ENCODE assay signal across 37 cellular contexts in the genomic region with DNA sequence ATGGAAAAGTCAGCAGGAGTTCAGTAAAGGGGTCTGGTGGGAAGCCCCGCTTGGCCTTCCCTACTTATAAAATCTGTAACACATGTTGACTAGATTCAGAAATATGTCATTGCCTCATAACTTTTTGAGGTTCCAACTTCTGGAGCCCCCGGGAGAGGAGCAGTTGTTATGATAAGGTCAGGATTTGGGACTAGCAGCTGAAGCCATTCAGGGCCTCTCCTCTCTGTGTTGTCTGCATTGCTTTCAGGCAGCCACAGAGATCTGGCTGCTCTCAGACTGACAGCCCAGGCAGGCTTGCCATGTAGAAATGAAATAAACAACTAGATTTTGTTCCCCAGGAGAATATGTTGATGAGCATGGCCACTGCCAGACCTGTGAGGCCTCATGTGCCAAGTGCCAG.
"Had no signal": no experiment of that assay in that cellular context is flagged by ENCODE, and none has a peak within 500 bp of the region (broad histone marks: within the 10 kb centered on the region; RNA-seq: fewer than 3 reads in every experiment).

No MANE protein-coding gene starts in this region.

- DNase-seq: activated CD4-positive, alpha-beta memory T cell treated with anti-CD3 and anti-CD28 coated beads, Interleukin-2, amount 10 ng/mL, durations not matched to agents 7 days and 5 days; activated CD4-positive, alpha-beta T cell treated with anti-CD3 and anti-CD28 coated beads for 1 hour; activated CD4-positive, alpha-beta T cell treated with anti-CD3 and anti-CD28 coated beads for 48 hours; activated CD4-positive, CD25-positive, alpha-beta regulatory T cell; activated CD8-positive, alpha-beta memory T cell treated with anti-CD3 and anti-CD28 coated beads for 24 hours; activated CD8-positive, alpha-beta memory T cell treated with anti-CD3 and anti-CD28 coated beads, Interleukin-2, amount 10 ng/mL, durations not matched to agents 7 days and 5 days; activated CD8-positive, alpha-beta memory T cell treated with anti-CD3 and anti-CD28 coated beads, Interleukin-2, amount 50 U/mL, for 48 hours; activated effector memory CD4-positive, alpha-beta T cell treated with Interleukin-2 at 50 U/mL for 16 hours; activated naive CD4-positive, alpha-beta T cell treated with anti-CD3 and anti-CD28 coated beads, Interleukin-2, amount 10 ng/mL, durations not matched to agents 7 days and 5 days; activated naive CD8-positive, alpha-beta T cell treated with anti-CD3 and anti-CD28 coated beads, Interleukin-2, amount 50 U/mL, for 24 hours; activated T-cell treated with anti-CD3 and anti-CD28 coated beads, Interleukin-2, amount 50 U/mL, for 48 hours; anterior cingulate cortex; brain microvascular endothelial cell; Karpas-422; KBM-7; MG63; NCI-H1048; NCI-H1105 treated with DMSO at 0.1 percent for 48 hours; NCI-H1436; NCI-H1694; NCI-H1930; NCI-H2081 treated with DMSO at 0.1 percent for 48 hours; NCI-H226; NCI-H446 treated with DMSO at 0.1 percent for 48 hours; NCI-H526; NCI-H748 treated with DMSO at 0.1 percent for 48 hours; NK-92 treated with Interleukin-12 subunit alpha and Interleukin-12 subunit beta, amount 100 ng/mL, for 24 hours; PC-3; Peyer's patch; RPMI8226; SW 1271; T-helper 1 cell; T-helper 2 cell; T-helper 9 cell; WERI-Rb-1 had no signal

- H3K4me1 ChIP-seq: Peyer's patch had no signal

- H3K27me3 ChIP-seq: brain microvascular endothelial cell, MG63, Peyer's patch had no signal

- H3K9me3 Mint-ChIP-seq: activated CD4-positive, alpha-beta memory T cell treated with anti-CD3 and anti-CD28 coated beads, Interleukin-2, amount 10 ng/mL, durations not matched to agents 7 days and 5 days; activated naive CD4-positive, alpha-beta T cell treated with anti-CD3 and anti-CD28 coated beads, Interleukin-2, amount 10 ng/mL, durations not matched to agents 7 days and 5 days; activated naive CD8-positive, alpha-beta T cell treated with anti-CD3 and anti-CD28 coated beads, Interleukin-2, amount 50 U/mL, for 24 hours; central memory CD8-positive, alpha-beta T cell had no signal

- H3K27me3 Mint-ChIP-seq: activated CD4-positive, alpha-beta memory T cell treated with anti-CD3 and anti-CD28 coated beads, Interleukin-2, amount 10 ng/mL, durations not matched to agents 7 days and 5 days; activated CD8-positive, alpha-beta memory T cell treated with anti-CD3 and anti-CD28 coated beads, Interleukin-2, amount 10 ng/mL, durations not matched to agents 7 days and 5 days; activated naive CD4-positive, alpha-beta T cell treated with anti-CD3 and anti-CD28 coated beads, Interleukin-2, amount 10 ng/mL, durations not matched to agents 7 days and 5 days; activated naive CD8-positive, alpha-beta T cell; activated naive CD8-positive, alpha-beta T cell treated with anti-CD3 and anti-CD28 coated beads, Interleukin-2, amount 50 U/mL, for 24 hours had no signal

- H3K27ac ChIP-seq: brain microvascular endothelial cell, Peyer's patch, WERI-Rb-1 had no signal

- H3K27ac Mint-ChIP-seq: activated CD4-positive, alpha-beta memory T cell treated with anti-CD3 and anti-CD28 coated beads, Interleukin-2, amount 10 ng/mL, durations not matched to agents 7 days and 5 days; activated CD8-positive, alpha-beta memory T cell treated with anti-CD3 and anti-CD28 coated beads, Interleukin-2, amount 10 ng/mL, durations not matched to agents 7 days and 5 days; activated naive CD4-positive, alpha-beta T cell treated with anti-CD3 and anti-CD28 coated beads, Interleukin-2, amount 10 ng/mL, durations not matched to agents 7 days and 5 days; activated naive CD8-positive, alpha-beta T cell; activated naive CD8-positive, alpha-beta T cell treated with anti-CD3 and anti-CD28 coated beads, Interleukin-2, amount 50 U/mL, for 24 hours had no signal

- ATAC-seq: activated CD8-positive, alpha-beta memory T cell treated with anti-CD3 and anti-CD28 coated beads, Interleukin-2, amount 10 ng/mL, durations not matched to agents 7 days and 5 days; activated naive CD8-positive, alpha-beta T cell treated with anti-CD3 and anti-CD28 coated beads, Interleukin-2, amount 50 U/mL, for 24 hours; PC-3 had no signal

- H3K36me3 Mint-ChIP-seq: activated CD8-positive, alpha-beta memory T cell treated with anti-CD3 and anti-CD28 coated beads, Interleukin-2, amount 10 ng/mL, durations not matched to agents 7 days and 5 days; activated naive CD4-positive, alpha-beta T cell treated with anti-CD3 and anti-CD28 coated beads, Interleukin-2, amount 10 ng/mL, durations not matched to agents 7 days and 5 days; activated naive CD8-positive, alpha-beta T cell had no signal

- H3K4me3 ChIP-seq: MG63, Peyer's patch had no signal

- H3K4me1 Mint-ChIP-seq: activated CD4-positive, alpha-beta memory T cell treated with anti-CD3 and anti-CD28 coated beads, Interleukin-2, amount 10 ng/mL, durations not matched to agents 7 days and 5 days; activated CD8-positive, alpha-beta memory T cell treated with anti-CD3 and anti-CD28 coated beads, Interleukin-2, amount 10 ng/mL, durations not matched to agents 7 days and 5 days; activated naive CD4-positive, alpha-beta T cell treated with anti-CD3 and anti-CD28 coated beads, Interleukin-2, amount 10 ng/mL, durations not matched to agents 7 days and 5 days; activated naive CD8-positive, alpha-beta T cell treated with anti-CD3 and anti-CD28 coated beads, Interleukin-2, amount 50 U/mL, for 24 hours; central memory CD8-positive, alpha-beta T cell had no signal

- H3K36me3 ChIP-seq: brain microvascular endothelial cell, MG63, WERI-Rb-1 had no signal

- H3K4me3 Mint-ChIP-seq: activated CD4-positive, alpha-beta memory T cell treated with anti-CD3 and anti-CD28 coated beads, Interleukin-2, amount 10 ng/mL, durations not matched to agents 7 days and 5 days; activated CD8-positive, alpha-beta memory T cell treated with anti-CD3 and anti-CD28 coated beads, Interleukin-2, amount 10 ng/mL, durations not matched to agents 7 days and 5 days; activated naive CD4-positive, alpha-beta T cell treated with anti-CD3 and anti-CD28 coated beads, Interleukin-2, amount 10 ng/mL, durations not matched to agents 7 days and 5 days; activated naive CD8-positive, alpha-beta T cell; activated naive CD8-positive, alpha-beta T cell treated with anti-CD3 and anti-CD28 coated beads, Interleukin-2, amount 50 U/mL, for 24 hours; central memory CD8-positive, alpha-beta T cell had no signal

- H3K9me3 ChIP-seq: MG63, Peyer's patch had no signal
